In genomic region chr10:7478727-7479457, GRCh38 we compare ENCODE assay signal across 1 cellular context.
TF ChIP-seq lines count a peak whose summit lies in the region.

No MANE protein-coding gene starts in this region.

TF ChIP-seq in GM12878, 131 proteins besides CTCF, POLR2A, EP300 and RAD21 (continued from another document):
- TF ChIP-seq PRDM15 (CRISPR knock-in tag; IDR thresholded peaks at IDR 0.05) (no peak), RUNX3 (IDR thresholded peaks at IDR 0.05; ENCODE audit: low read length) (peak; percentile 42), RELB (IDR thresholded peaks at IDR 0.05; ENCODE audit: low read depth) (peak; percentile 10; the same call in 1 of the 2 replicates), PML (IDR thresholded peaks at IDR 0.05; ENCODE audit: low read length) (no peak), JUNB (IDR thresholded peaks at IDR 0.05) (peak; percentile 7; the same call in 1 of the 2 replicates), ASH2L (IDR thresholded peaks at IDR 0.05; ENCODE audit: borderline replicate concordance, low read depth) (no peak), ZSCAN29 (IDR thresholded peaks at IDR 0.05) (no peak), NBN (IDR thresholded peaks at IDR 0.05) (0 out of 2 replicates have a peak, but pooled peaks have one; percentile 22), CREM (IDR thresholded peaks at IDR 0.05; ENCODE audit: low read depth) (no peak), LARP7 (IDR thresholded peaks at IDR 0.05) (no peak), ZBTB4 (CRISPR knock-in tag; IDR thresholded peaks at IDR 0.05) (no peak), REST (IDR thresholded peaks at IDR 0.05; ENCODE audit: low read depth, low read length) (no peak), TAF1 (IDR thresholded peaks at IDR 0.05; ENCODE audit: borderline replicate concordance, low read depth, low read length) (no peak), SMC3 (IDR thresholded peaks at IDR 0.05; ENCODE audit: borderline replicate concordance, low read length) (no peak), ZBED1 (IDR thresholded peaks at IDR 0.05; ENCODE audit: borderline replicate concordance) (no peak), CHD4 (IDR thresholded peaks at IDR 0.05) (no peak), ATF7 (IDR thresholded peaks at IDR 0.05; ENCODE audit: low read depth) (peak; percentile 51; the same call in 1 of the 2 replicates), KLF5 (IDR thresholded peaks at IDR 0.05; ENCODE audit: partially characterized antibody) (no peak), NFIC (IDR thresholded peaks at IDR 0.05; ENCODE audit: low read depth, low read length) (peak; percentile 57)
- TF ChIP-seq, protein P1, sequence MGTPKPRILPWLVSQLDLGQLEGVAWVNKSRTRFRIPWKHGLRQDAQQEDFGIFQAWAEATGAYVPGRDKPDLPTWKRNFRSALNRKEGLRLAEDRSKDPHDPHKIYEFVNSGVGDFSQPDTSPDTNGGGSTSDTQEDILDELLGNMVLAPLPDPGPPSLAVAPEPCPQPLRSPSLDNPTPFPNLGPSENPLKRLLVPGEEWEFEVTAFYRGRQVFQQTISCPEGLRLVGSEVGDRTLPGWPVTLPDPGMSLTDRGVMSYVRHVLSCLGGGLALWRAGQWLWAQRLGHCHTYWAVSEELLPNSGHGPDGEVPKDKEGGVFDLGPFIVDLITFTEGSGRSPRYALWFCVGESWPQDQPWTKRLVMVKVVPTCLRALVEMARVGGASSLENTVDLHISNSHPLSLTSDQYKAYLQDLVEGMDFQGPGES (IDR thresholded peaks at IDR 0.05), result no peak
- TF ChIP-seq, protein P2, sequence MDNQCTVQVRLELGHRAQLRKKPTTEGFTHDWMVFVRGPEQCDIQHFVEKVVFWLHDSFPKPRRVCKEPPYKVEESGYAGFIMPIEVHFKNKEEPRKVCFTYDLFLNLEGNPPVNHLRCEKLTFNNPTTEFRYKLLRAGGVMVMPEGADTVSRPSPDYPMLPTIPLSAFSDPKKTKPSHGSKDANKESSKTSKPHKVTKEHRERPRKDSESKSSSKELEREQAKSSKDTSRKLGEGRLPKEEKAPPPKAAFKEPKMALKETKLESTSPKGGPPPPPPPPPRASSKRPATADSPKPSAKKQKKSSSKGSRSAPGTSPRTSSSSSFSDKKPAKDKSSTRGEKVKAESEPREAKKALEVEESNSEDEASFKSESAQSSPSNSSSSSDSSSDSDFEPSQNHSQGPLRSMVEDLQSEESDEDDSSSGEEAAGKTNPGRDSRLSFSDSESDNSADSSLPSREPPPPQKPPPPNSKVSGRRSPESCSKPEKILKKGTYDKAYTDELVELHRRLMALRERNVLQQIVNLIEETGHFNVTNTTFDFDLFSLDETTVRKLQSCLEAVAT (IDR thresholded peaks at IDR 0.05), result 0 out of 2 replicates have a peak, but pooled peaks have one; percentile 14
